Comparison of ENCODE assay signal across 15 cellular contexts in the genomic region with DNA sequence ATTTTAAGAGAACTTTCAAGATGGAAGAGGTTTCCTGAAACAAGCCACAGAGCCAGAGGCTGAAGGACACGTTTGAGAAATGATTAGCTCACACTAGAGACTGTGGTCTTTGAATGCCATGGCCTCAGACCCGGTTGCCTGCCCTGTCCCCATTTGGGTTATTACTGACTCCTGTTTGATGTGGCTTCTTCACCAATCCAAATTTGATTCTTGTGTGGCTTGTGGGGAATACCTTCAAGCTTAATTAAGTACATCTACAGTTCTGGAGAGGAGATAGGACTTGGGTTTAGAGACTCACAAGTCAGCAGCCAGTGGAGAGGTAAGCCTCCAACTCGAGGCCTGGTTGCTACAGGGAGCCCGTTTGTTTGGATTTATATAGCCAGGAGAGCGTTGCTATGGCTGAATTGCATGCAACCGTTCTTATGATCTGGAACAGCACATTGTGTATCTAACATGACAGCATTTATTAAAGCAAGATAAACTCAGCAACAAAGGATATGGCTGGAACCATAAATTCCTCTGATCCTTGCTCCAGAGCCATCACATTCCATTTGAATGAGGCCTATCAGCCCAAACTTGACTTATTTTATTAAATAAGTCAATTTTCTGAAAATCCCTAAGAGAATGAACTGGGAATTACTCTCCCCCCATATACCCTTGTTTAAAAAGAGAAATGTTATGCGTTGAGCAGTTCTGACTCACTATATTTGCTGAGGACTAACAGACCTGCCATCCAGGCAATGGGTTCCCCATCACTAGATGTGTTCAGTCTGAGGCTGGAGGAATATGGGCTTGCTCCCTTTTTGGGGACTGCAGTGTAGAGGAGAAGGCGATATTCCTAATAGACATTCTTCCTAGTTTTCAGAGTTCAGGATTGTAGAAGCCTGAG.
DNase-seq lines count a peak whose midpoint lies in the region; FAIRE-seq and TF ChIP-seq lines count a peak whose summit lies in the region.
"Had no signal": no experiment of that assay in that cellular context is flagged by ENCODE, and none has a peak within 500 bp of the region (broad histone marks: within the 10 kb centered on the region; RNA-seq: fewer than 3 reads in every experiment).

No MANE protein-coding gene starts in this region.

- no peaks in the 10 kb centered on the region for H4K20me1 ChIP-seq in SK-N-SH (ENCODE audit: insufficient read depth)

- no peak for TF ChIP-seq RAD21 in SK-N-SH (IDR thresholded peaks at IDR 0.05; ENCODE audit: low read length)

- H3K9me3 ChIP-seq in SK-N-SH, result no peaks in the 10 kb centered on the region

- DNase-seq in BJ (ENCODE audit: low read depth), result peak; percentile 90
- DNase-seq in SK-N-SH, result no peak
- DNase-seq in fibroblast of the conjunctiva (ENCODE audit: low read depth), result peak; percentile 41
- peak; percentile 36 for DNase-seq in skeletal muscle cell (ENCODE audit: low read depth)
- no peak for DNase-seq in H54 (ENCODE audit: insufficient read length, low spot score)
- no peak for DNase-seq in NCI-H526 (lab: John Stamatoyannopoulos, UW)
- DNase-seq in NCI-H2107 (lab: John Stamatoyannopoulos, UW), result no peak
- no peak for DNase-seq in GF-D8 (lab: John Stamatoyannopoulos, UW)
- DNase-seq: activated B cell treated with CpG ODN at 0.5 μM for 24 hours; activated naive CD4-positive, alpha-beta T cell; CD8-positive, alpha-beta T cell; effector CD8-positive, alpha-beta T cell; NCI-H2227 treated with DMSO at 0.1 percent for 48 hours; nephron progenitor cell; stimulated activated CD4-positive, alpha-beta T cell treated with anti-CD3 and anti-CD28 coated beads, Interleukin-4, amount 100 ng/mL, for 24 hours had no signal

- H3K4me1 ChIP-seq in SK-N-SH (ENCODE audit: control insufficient read depth in 1 of 2, insufficient read depth in 2 of 2, low read depth in 1 of 2, low read length in 1 of 2), result no peaks in the 10 kb centered on the region

- TF ChIP-seq EP300 in SK-N-SH (IDR thresholded peaks at IDR 0.05; ENCODE audit: borderline replicate concordance in 1 of 2, low read depth in 1 of 2, low read length in 1 of 2), result no peak

- TF ChIP-seq POLR2A in H54 (IDR thresholded peaks at IDR 0.05; ENCODE audit: low read depth, low read length), result no peak

- TF ChIP-seq CTCF in BJ (IDR thresholded peaks at IDR 0.05; ENCODE audit: insufficient read depth, low read depth, low read length) (no peak), SK-N-SH (IDR thresholded peaks at IDR 0.05) (no peak)

- H2AFZ ChIP-seq in SK-N-SH (ENCODE audit: low read depth), result no peak overlapping the region

- H3K36me3 ChIP-seq in BJ (ENCODE audit: control insufficient read depth, insufficient read depth, low read length) (no peaks in the 10 kb centered on the region; the same call in none of the 2 replicates), SK-N-SH (replicated peaks in 1 of 2; ENCODE audit: control insufficient read depth in 1 of 2, insufficient read depth in 2 of 2, low read length in 1 of 2) (peaks cover 34 to 47% of the 10 kb centered on the region in 2 experiments)

- H3F3A ChIP-seq in SK-N-SH (replicated peaks; ENCODE audit: insufficient read depth), result peaks cover 57% of the 10 kb centered on the region

- no peak overlapping the region for H3K4me3 ChIP-seq in BJ (ENCODE audit: low read depth, low read length)
- H3K4me3 ChIP-seq in SK-N-SH (ENCODE audit: low read depth in 2 of 2, low read length in 1 of 2), result no peak overlapping the region
- H3K4me3 ChIP-seq in skeletal muscle cell (ENCODE audit: low read depth, low read length), result no peak overlapping the region

- no peaks in the 10 kb centered on the region for H3K9me2 ChIP-seq in SK-N-SH

- CTCF ChIA-PET in BJ (lab: Yijun Ruan, JAX) (interaction anchor here (1.0 to 5.7 kb wide), 2 partner anchors 105 to 338 kb away, joined by 3 to 61 read pairs; a partner anchor contains a TSS), SK-N-SH (lab: Yijun Ruan, JAX) (interaction anchor here (1.4 to 1.6 kb wide), 2 partner anchors 12 to 108 kb away, joined by 3 to 4 read pairs; no protein-coding TSS in a partner anchor)

- peak overlapping the region in 1 of 2 experiments; percentile 62; a peak in 2 of 4 replicates for H3K27ac ChIP-seq in SK-N-SH (ENCODE audit: low read depth in 2 of 2, low read length in 1 of 2)

- WGBS in SK-N-SH (ENCODE audit: low lambda C conversion rate), result 57% methylated on average over 7 of the region's 8 CpGs

- POLR2A ChIA-PET in BJ (lab: Charles Lee) (no interaction called here), SK-N-SH (lab: Yijun Ruan, JAX) (no interaction called here)

- H3K4me2 ChIP-seq in SK-N-SH, result no peak overlapping the region

- no peaks in the 10 kb centered on the region for H3K27me3 ChIP-seq in BJ (ENCODE audit: control insufficient read depth, insufficient read depth, low read length)
- H3K27me3 ChIP-seq in SK-N-SH (ENCODE audit: insufficient read depth), result no peaks in the 10 kb centered on the region

- no peaks in the 10 kb centered on the region for H3K79me2 ChIP-seq in SK-N-SH (ENCODE audit: insufficient read depth)

- H3K9ac ChIP-seq in SK-N-SH, result no peak overlapping the region; the same call in 1 of the 2 replicates

- FAIRE-seq in H54 (lab: Jason Lieb, UNC), result no peak

TF ChIP-seq in SK-N-SH, 30 proteins besides CTCF, POLR2A, EP300 and RAD21:
- TF ChIP-seq JUND (IDR thresholded peaks at IDR 0.05), result 0 out of 2 replicates have a peak, but pooled peaks have one; percentile 11
- TF ChIP-seq TCF12 (IDR thresholded peaks at IDR 0.05), result peak; percentile 49
- TF ChIP-seq ELF1 (IDR thresholded peaks at IDR 0.05), result no peak
- no peak for TF ChIP-seq FOSL2 (IDR thresholded peaks at IDR 0.05; ENCODE audit: borderline replicate concordance, low read depth)
- TF ChIP-seq, protein P1, sequence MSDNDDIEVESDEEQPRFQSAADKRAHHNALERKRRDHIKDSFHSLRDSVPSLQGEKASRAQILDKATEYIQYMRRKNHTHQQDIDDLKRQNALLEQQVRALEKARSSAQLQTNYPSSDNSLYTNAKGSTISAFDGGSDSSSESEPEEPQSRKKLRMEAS (IDR thresholded peaks at IDR 0.05; ENCODE audit: low read depth), result peak; percentile 16; the same call in 1 of the 2 replicates
- TF ChIP-seq, protein P2, sequence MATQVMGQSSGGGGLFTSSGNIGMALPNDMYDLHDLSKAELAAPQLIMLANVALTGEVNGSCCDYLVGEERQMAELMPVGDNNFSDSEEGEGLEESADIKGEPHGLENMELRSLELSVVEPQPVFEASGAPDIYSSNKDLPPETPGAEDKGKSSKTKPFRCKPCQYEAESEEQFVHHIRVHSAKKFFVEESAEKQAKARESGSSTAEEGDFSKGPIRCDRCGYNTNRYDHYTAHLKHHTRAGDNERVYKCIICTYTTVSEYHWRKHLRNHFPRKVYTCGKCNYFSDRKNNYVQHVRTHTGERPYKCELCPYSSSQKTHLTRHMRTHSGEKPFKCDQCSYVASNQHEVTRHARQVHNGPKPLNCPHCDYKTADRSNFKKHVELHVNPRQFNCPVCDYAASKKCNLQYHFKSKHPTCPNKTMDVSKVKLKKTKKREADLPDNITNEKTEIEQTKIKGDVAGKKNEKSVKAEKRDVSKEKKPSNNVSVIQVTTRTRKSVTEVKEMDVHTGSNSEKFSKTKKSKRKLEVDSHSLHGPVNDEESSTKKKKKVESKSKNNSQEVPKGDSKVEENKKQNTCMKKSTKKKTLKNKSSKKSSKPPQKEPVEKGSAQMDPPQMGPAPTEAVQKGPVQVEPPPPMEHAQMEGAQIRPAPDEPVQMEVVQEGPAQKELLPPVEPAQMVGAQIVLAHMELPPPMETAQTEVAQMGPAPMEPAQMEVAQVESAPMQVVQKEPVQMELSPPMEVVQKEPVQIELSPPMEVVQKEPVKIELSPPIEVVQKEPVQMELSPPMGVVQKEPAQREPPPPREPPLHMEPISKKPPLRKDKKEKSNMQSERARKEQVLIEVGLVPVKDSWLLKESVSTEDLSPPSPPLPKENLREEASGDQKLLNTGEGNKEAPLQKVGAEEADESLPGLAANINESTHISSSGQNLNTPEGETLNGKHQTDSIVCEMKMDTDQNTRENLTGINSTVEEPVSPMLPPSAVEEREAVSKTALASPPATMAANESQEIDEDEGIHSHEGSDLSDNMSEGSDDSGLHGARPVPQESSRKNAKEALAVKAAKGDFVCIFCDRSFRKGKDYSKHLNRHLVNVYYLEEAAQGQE (IDR thresholded peaks at IDR 0.05; ENCODE audit: low read depth, low read length), result no peak
- TF ChIP-seq TEAD4 (IDR thresholded peaks at IDR 0.05; ENCODE audit: borderline replicate concordance, insufficient read depth), result 0 out of 2 replicates have a peak, but pooled peaks have one; percentile 12
- TF ChIP-seq, protein P3, sequence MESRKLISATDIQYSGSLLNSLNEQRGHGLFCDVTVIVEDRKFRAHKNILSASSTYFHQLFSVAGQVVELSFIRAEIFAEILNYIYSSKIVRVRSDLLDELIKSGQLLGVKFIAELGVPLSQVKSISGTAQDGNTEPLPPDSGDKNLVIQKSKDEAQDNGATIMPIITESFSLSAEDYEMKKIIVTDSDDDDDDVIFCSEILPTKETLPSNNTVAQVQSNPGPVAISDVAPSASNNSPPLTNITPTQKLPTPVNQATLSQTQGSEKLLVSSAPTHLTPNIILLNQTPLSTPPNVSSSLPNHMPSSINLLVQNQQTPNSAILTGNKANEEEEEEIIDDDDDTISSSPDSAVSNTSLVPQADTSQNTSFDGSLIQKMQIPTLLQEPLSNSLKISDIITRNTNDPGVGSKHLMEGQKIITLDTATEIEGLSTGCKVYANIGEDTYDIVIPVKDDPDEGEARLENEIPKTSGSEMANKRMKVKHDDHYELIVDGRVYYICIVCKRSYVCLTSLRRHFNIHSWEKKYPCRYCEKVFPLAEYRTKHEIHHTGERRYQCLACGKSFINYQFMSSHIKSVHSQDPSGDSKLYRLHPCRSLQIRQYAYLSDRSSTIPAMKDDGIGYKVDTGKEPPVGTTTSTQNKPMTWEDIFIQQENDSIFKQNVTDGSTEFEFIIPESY (IDR thresholded peaks at IDR 0.05; ENCODE audit: borderline replicate concordance, low read depth), result 0 out of 2 replicates have a peak, but pooled peaks have one; percentile 10
- TF ChIP-seq POLR2AphosphoS5 (IDR thresholded peaks at IDR 0.05; ENCODE audit: low read depth, low read length), result peak; percentile 19; the same call in 1 of the 2 replicates
- TF ChIP-seq, protein P4, sequence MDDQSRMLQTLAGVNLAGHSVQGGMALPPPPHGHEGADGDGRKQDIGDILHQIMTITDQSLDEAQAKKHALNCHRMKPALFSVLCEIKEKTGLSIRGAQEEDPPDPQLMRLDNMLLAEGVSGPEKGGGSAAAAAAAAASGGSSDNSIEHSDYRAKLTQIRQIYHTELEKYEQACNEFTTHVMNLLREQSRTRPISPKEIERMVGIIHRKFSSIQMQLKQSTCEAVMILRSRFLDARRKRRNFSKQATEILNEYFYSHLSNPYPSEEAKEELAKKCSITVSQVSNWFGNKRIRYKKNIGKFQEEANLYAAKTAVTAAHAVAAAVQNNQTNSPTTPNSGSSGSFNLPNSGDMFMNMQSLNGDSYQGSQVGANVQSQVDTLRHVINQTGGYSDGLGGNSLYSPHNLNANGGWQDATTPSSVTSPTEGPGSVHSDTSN (IDR thresholded peaks at IDR 0.05), result peak; percentile 59
TF ChIP-seq in SK-N-SH: peak in this region for 7.

Comparison
In these comparisons a context has a peak if more than half of its experiments do, and no peak if none do; other contexts are left out.
1. DNase-seq: peak in BJ (single experiment), fibroblast of the conjunctiva (single experiment) and skeletal muscle cell (single experiment); none in SK-N-SH (single experiment), H54 (single experiment), NCI-H526 (0 of 2), NCI-H2107 (single experiment) and GF-D8 (single experiment).